Comparison of ENCODE assay signal across 8 cellular contexts in the genomic region with DNA sequence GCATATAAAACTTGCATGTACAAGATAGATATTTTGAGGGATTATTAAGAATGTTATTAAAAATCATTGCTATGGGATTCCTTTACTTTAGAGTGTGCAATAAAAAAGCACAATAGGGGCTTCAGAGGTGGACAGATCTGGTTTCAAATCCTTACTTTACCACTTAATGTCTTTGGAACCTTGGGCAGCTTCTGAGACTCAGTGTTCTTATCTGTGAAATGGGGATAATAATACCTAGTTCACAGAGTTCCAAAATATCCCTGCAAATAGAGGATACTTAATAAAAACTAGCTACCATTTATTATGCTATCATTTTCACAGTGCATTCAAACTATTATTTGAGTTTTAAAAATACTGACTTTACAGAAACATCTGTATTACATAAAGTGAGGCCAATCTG.
"Had no signal": no experiment of that assay in that cellular context is flagged by ENCODE, and none has a peak within 500 bp of the region (broad histone marks: within the 10 kb centered on the region; RNA-seq: fewer than 3 reads in every experiment).

No MANE protein-coding gene starts in this region.

- DNase-seq: GDM1, GF-D8 had no signal

- H3K4me3 ChIP-seq: GM12878 had no signal

- ATAC-seq: GM12878 had no signal

- FAIRE-seq: G401.6, GM12878, GM12891, GM12892, GM18507, GM19239 had no signal
